ENCODE assay signal across 21 cellular contexts in the genomic region with DNA sequence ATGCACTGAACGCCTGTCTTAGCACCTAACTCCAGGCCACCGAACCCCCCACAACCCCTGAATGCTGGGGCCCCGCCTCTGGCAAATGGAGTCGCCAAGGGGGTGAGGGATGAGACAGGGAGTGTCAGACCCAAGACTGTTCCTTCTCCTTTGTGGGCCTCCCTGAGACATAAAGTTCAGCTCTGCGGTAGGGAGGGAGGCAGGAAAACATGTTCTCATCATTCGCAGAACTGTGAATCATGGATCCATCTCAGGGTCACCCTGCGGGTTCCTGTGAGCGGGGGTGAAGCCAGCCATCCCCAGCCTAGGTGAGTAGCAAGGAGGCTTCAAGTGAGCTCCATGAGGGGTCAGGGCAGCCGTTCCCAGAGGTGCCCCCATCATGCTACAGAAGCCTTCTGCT. TPM values are rescaled to one million over a fixed set of nuclear protein-coding genes. Genes with fewer than 3 reads are reported as not detected.
DNase-seq lines count a peak whose midpoint lies in the region; ATAC-seq and TF ChIP-seq lines count a peak whose summit lies in the region.
"Had no signal": no experiment of that assay in that cellular context is flagged by ENCODE, and none has a peak within 500 bp of the region (broad histone marks: within the 10 kb centered on the region; RNA-seq: fewer than 3 reads in every experiment).

No MANE protein-coding gene starts in this region.

- H3K27me3 ChIP-seq in MM.1S (replicated peaks; ENCODE audit: insufficient read depth, low read length) (peaks cover 92% of the 10 kb centered on the region), endodermal cell (ENCODE audit: control insufficient read depth, insufficient read depth, low read length, poor library complexity, severe bottlenecking) (peaks cover 1% of the 10 kb centered on the region)

- H3K4me3 Mint-ChIP-seq in T-helper 17 cell = no peak overlapping the region
- no peak overlapping the region for H3K4me3 Mint-ChIP-seq in endodermal cell
- H3K4me3 Mint-ChIP-seq: stimulated activated naive B cell treated with anti-CD40 and anti-IgM and Interleukin-4, amounts not matched to agents 10 μg/mL and 1 μg/mL and 100 μg/mL, for 72 hours had no signal

- no peaks in the 10 kb centered on the region for H3K9me2 ChIP-seq in MM.1S (replicated peaks; ENCODE audit: insufficient read depth, low read length)

- H3K27ac ChIP-seq in MM.1S (ENCODE audit: low read length) (no peak overlapping the region), endodermal cell (ENCODE audit: low read depth, low read length) (no peak overlapping the region)
- H3K27ac ChIP-seq: A549 had no signal

- ATAC-seq in T-helper 17 cell = no peak
- peak; percentile 26 to 34 for ATAC-seq in activated naive CD4-positive, alpha-beta T cell treated with anti-CD3 and anti-CD28 coated beads, Interleukin-2, amount 50 U/mL, for 72 hours
- ATAC-seq: A549; right cardiac atrium; stimulated activated naive B cell treated with anti-CD40 and anti-IgM and Interleukin-4, amounts not matched to agents 10 μg/mL and 1 μg/mL and 100 μg/mL, for 72 hours had no signal

- H3K4me1 Mint-ChIP-seq in T-helper 17 cell (peaks cover 39% of the 10 kb centered on the region), endodermal cell (no peaks in the 10 kb centered on the region)

- no peaks in the 10 kb centered on the region for H3K9me3 Mint-ChIP-seq in activated naive CD4-positive, alpha-beta T cell treated with anti-CD3 and anti-CD28 coated beads, Interleukin-2, amount 50 U/mL, for 72 hours
- no peaks in the 10 kb centered on the region for H3K9me3 Mint-ChIP-seq in endodermal cell
- H3K9me3 Mint-ChIP-seq: stimulated activated naive B cell treated with anti-CD40 and anti-IgM and Interleukin-4, amounts not matched to agents 10 μg/mL and 1 μg/mL and 100 μg/mL, for 72 hours had no signal

- DNase-seq in activated CD8-positive, alpha-beta memory T cell treated with anti-CD3 and anti-CD28 coated beads for 48 hours (ENCODE audit: low read depth in 2 of 3, low spot score in 2 of 3) = peak in 2 of 3 experiments; percentile 12 to 18
- no peak for DNase-seq in activated CD8-positive, alpha-beta memory T cell treated with anti-CD3 and anti-CD28 coated beads for 24 hours
- DNase-seq in T-helper 17 cell = no peak
- no peak for DNase-seq in activated naive CD4-positive, alpha-beta T cell treated with anti-CD3 and anti-CD28 coated beads, Interleukin-2, amount 50 U/mL, for 72 hours (ENCODE audit: low spot score in 2 of 2)
- peak; percentile 21 for DNase-seq in skeletal muscle cell (ENCODE audit: low read depth)
- DNase-seq in MM.1S = no peak
- no peak for DNase-seq in central memory CD4-positive, alpha-beta T cell
- no peak for DNase-seq in endodermal cell
- DNase-seq: caudate nucleus; DMS79 treated with DMSO at 0.1 percent for 48 hours; hypothalamus; midbrain; NCI-H1694; NCI-H345; occipital lobe; stimulated activated naive B cell treated with anti-CD40 and anti-IgM and Interleukin-4, amounts not matched to agents 10 μg/mL and 1 μg/mL and 100 μg/mL, for 72 hours; SW 1271 had no signal

- H3K4me3 ChIP-seq in skeletal muscle cell (ENCODE audit: low read depth, low read length) (no peak overlapping the region), MM.1S (ENCODE audit: low read length) (no peak overlapping the region), endodermal cell (ENCODE audit: low read length) (no peak overlapping the region)
- H3K4me3 ChIP-seq: A549, HAP-1 had no signal

- H3K9ac ChIP-seq in MM.1S (ENCODE audit: low read length) (no peak overlapping the region), endodermal cell (ENCODE audit: extremely low read depth, low read length, poor library complexity, severe bottlenecking) (no peak overlapping the region)

- H3K36me3 ChIP-seq in MM.1S (replicated peaks; ENCODE audit: insufficient read depth, low read length) (no peaks in the 10 kb centered on the region), endodermal cell (ENCODE audit: control insufficient read depth, insufficient read depth, low read length) (no peaks in the 10 kb centered on the region)
- H3K36me3 ChIP-seq: HAP-1 had no signal

- no peaks in the 10 kb centered on the region for H4K20me1 ChIP-seq in MM.1S (ENCODE audit: insufficient read depth, low read length)

- H3K36me3 Mint-ChIP-seq in T-helper 17 cell (ENCODE audit: low read depth) = peaks cover 4% of the 10 kb centered on the region
- H3K36me3 Mint-ChIP-seq in activated naive CD4-positive, alpha-beta T cell treated with anti-CD3 and anti-CD28 coated beads, Interleukin-2, amount 50 U/mL, for 72 hours = no peaks in the 10 kb centered on the region
- H3K36me3 Mint-ChIP-seq in endodermal cell (ENCODE audit: low read depth) = no peaks in the 10 kb centered on the region
- H3K36me3 Mint-ChIP-seq: stimulated activated naive B cell treated with anti-CD40 and anti-IgM and Interleukin-4, amounts not matched to agents 10 μg/mL and 1 μg/mL and 100 μg/mL, for 72 hours had no signal

- no peaks in the 10 kb centered on the region for H3K79me2 ChIP-seq in MM.1S (ENCODE audit: low read length)

- TF ChIP-seq CTCF in MM.1S (IDR thresholded peaks at IDR 0.05; ENCODE audit: low read length) = no peak
- TF ChIP-seq CTCF in endodermal cell (conservative IDR thresholded peaks at IDR 0.05) = no peak

- no peaks in the 10 kb centered on the region for H3K9me3 ChIP-seq in T-helper 17 cell (ENCODE audit: control insufficient read depth, low read length, poor library complexity, severe bottlenecking)
- H3K9me3 ChIP-seq in MM.1S (replicated peaks; ENCODE audit: insufficient read depth, low read length) = no peaks in the 10 kb centered on the region
- H3K9me3 ChIP-seq in endodermal cell (ENCODE audit: control insufficient read depth, low read length) = no peaks in the 10 kb centered on the region
- H3K9me3 ChIP-seq: A549, HAP-1 had no signal

- no peaks in the 10 kb centered on the region for H3F3A ChIP-seq in MM.1S (ENCODE audit: insufficient read depth, low read length)

- H3K27me3 Mint-ChIP-seq in T-helper 17 cell = no peaks in the 10 kb centered on the region
- peaks cover 26% of the 10 kb centered on the region for H3K27me3 Mint-ChIP-seq in endodermal cell (ENCODE audit: insufficient read depth)

- H3K4me1 ChIP-seq in MM.1S (ENCODE audit: low read length) (no peaks in the 10 kb centered on the region), endodermal cell (ENCODE audit: control insufficient read depth, insufficient read depth, low read length) (no peaks in the 10 kb centered on the region)
- H3K4me1 ChIP-seq: HAP-1 had no signal

- peak overlapping the region; percentile 89 for H3K27ac Mint-ChIP-seq in T-helper 17 cell
- H3K27ac Mint-ChIP-seq in activated naive CD4-positive, alpha-beta T cell treated with anti-CD3 and anti-CD28 coated beads, Interleukin-2, amount 50 U/mL, for 72 hours = peak overlapping the region; percentile 15 to 96
- no peak overlapping the region for H3K27ac Mint-ChIP-seq in endodermal cell
- H3K27ac Mint-ChIP-seq: stimulated activated naive B cell treated with anti-CD40 and anti-IgM and Interleukin-4, amounts not matched to agents 10 μg/mL and 1 μg/mL and 100 μg/mL, for 72 hours had no signal

- 93% methylated on average over 6 to 9 of the region's 9 CpGs for WGBS in endodermal cell (ENCODE audit: insufficient coverage in 1 of 2, insufficient read length in 1 of 2), 2 experiments

- no peak overlapping the region for H2AFZ ChIP-seq in MM.1S (ENCODE audit: low read length)

- H3K4me2 ChIP-seq in MM.1S (ENCODE audit: low read depth, low read length) = no peak overlapping the region
- H3K4me2 ChIP-seq: A549 had no signal

RNA-seq across cellular contexts. Expression of a gene that starts 27.3 kb away (rescaled TPM):
- under 1 TPM; 0.31 to 0.92 TPM for total RNA-seq in T-helper 17 cell
- total RNA-seq in activated naive CD4-positive, alpha-beta T cell treated with anti-CD3 and anti-CD28 coated beads, Interleukin-2, amount 50 U/mL, for 72 hours = 10 to 100 TPM in 1 of 2 donors, 1 to 10 TPM in 1; 8.7 to 27.8 TPM
- under 1 TPM; 0.22 to 0.31 TPM for total RNA-seq in endodermal cell
- not detected for polyA plus RNA-seq in endodermal cell (2013, experiment 1 of 2)
- not detected for polyA plus RNA-seq in endodermal cell (2013, experiment 2 of 2)
- total RNA-seq: occipital lobe, right cardiac atrium, urinary bladder had no signal
- polyA plus RNA-seq: A549, right cardiac atrium had no signal

RNA-seq across cellular contexts. Expression of a gene that starts 30.7 kb away (rescaled TPM):
- total RNA-seq in T-helper 17 cell = 10 to 100 TPM; 26.1 to 31.5 TPM
- total RNA-seq in activated naive CD4-positive, alpha-beta T cell treated with anti-CD3 and anti-CD28 coated beads, Interleukin-2, amount 50 U/mL, for 72 hours = 10 to 100 TPM; 20.0 to 35.7 TPM
- 10 to 100 TPM; 35.4 to 37.0 TPM for total RNA-seq in endodermal cell
- 48.8 TPM for polyA plus RNA-seq in endodermal cell (2013, experiment 1 of 2)
- polyA plus RNA-seq in endodermal cell (2013, experiment 2 of 2) = 43.1 TPM

Comparison
In these comparisons a context has a peak if more than half of its experiments do, and no peak if none do; other contexts are left out.
1. DNase-seq: peak in activated CD8-positive, alpha-beta memory T cell treated with anti-CD3 and anti-CD28 coated beads for 48 hours (2 of 3) and skeletal muscle cell (single experiment); none in activated CD8-positive, alpha-beta memory T cell treated with anti-CD3 and anti-CD28 coated beads for 24 hours (single experiment), T-helper 17 cell (0 of 3), activated naive CD4-positive, alpha-beta T cell treated with anti-CD3 and anti-CD28 coated beads, Interleukin-2, amount 50 U/mL, for 72 hours (0 of 2), MM.1S (single experiment), central memory CD4-positive, alpha-beta T cell (single experiment) and endodermal cell (single experiment).
2. RNA of a gene that starts 27.3 kb away (total RNA-seq): 8.7 to 27.8 TPM in activated naive CD4-positive, alpha-beta T cell treated with anti-CD3 and anti-CD28 coated beads, Interleukin-2, amount 50 U/mL, for 72 hours; 0.31 to 0.92 TPM in T-helper 17 cell and 0.22 to 0.31 TPM in endodermal cell; every median in the first group is over 4 times any median in the second.